In the genomic region with DNA sequence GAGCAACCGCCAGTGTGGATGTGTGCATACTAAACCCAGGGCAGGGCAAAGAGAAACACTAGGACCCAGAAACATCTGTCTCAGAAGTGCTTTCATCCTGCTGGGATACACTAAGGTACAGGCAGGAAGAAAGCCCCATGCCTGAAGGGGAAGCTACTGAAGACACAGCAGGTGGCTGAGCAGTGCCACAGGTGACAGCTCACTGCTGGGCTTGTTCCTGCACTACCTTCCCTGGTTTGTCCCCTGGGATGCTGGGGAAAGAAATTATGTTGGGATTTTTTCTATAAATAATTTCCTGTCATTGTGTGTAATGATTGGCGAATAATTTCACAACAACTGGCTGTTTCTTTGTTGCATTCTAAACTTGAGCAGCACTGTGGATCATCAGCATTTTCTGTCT, we compare ENCODE assay signal across 11 cellular contexts.
"Had no signal": no experiment of that assay in that cellular context is flagged by ENCODE, and none has a peak within 500 bp of the region (broad histone marks: within the 10 kb centered on the region; RNA-seq: fewer than 3 reads in every experiment).

No MANE protein-coding gene starts in this region.

- H3K27me3 ChIP-seq: gastrocnemius medialis, heart right ventricle, tibial artery had no signal

- DNase-seq: activated CD4-positive, alpha-beta T cell treated with anti-CD3 and anti-CD28 coated beads, Interleukin-2, amount 10 ng/mL, durations not matched to agents 7 days and 5 days; activated CD4-positive, CD25-positive, alpha-beta regulatory T cell; activated CD8-positive, alpha-beta memory T cell treated with anti-CD3 and anti-CD28 coated beads for 24 hours; activated naive CD4-positive, alpha-beta T cell treated with anti-CD3 and anti-CD28 coated beads, Interleukin-2, amount 10 ng/mL, durations not matched to agents 7 days and 5 days; activated T-cell treated with anti-CD3 and anti-CD28 coated beads for 4 hours; effector CD8-positive, alpha-beta T cell; gastrocnemius medialis; heart right ventricle; left ventricle myocardium inferior; tibial artery had no signal

- H3K9me3 ChIP-seq: gastrocnemius medialis, heart right ventricle, left ventricle myocardium inferior, tibial artery had no signal

- H3K27ac ChIP-seq: cardiac muscle cell, gastrocnemius medialis, left ventricle myocardium inferior, tibial artery had no signal

- H3K4me3 ChIP-seq: cardiac muscle cell, gastrocnemius medialis, heart right ventricle, left ventricle myocardium inferior, tibial artery had no signal

- H3K36me3 ChIP-seq: cardiac muscle cell, gastrocnemius medialis, heart right ventricle, left ventricle myocardium inferior, tibial artery had no signal
